Comparison of ENCODE assay signal across 2 cellular contexts in the genomic region with DNA sequence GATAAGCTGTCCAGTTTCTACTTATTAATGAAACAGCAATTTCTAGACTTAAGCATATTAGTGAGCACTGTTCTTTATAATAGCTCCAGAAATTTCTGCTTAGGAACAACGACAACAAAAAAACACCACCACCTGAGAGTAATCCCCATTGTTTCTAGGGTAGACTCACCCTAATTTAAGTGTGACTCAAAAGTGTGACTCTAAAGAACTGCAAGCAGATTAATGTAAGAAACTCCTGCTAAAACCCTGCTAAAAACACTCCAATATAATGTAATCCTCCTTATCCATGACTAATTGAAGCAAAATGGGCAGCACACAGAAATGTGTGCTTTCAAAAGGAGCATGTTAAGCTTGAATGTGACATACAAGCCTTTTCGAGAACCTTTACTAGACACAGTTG.
TF ChIP-seq lines count a peak whose summit lies in the region.

No MANE protein-coding gene starts in this region.

TF ChIP-seq in GM23338, 12 proteins besides CTCF, POLR2A, EP300 and RAD21 (continued from another document):
- TF ChIP-seq, protein P1, sequence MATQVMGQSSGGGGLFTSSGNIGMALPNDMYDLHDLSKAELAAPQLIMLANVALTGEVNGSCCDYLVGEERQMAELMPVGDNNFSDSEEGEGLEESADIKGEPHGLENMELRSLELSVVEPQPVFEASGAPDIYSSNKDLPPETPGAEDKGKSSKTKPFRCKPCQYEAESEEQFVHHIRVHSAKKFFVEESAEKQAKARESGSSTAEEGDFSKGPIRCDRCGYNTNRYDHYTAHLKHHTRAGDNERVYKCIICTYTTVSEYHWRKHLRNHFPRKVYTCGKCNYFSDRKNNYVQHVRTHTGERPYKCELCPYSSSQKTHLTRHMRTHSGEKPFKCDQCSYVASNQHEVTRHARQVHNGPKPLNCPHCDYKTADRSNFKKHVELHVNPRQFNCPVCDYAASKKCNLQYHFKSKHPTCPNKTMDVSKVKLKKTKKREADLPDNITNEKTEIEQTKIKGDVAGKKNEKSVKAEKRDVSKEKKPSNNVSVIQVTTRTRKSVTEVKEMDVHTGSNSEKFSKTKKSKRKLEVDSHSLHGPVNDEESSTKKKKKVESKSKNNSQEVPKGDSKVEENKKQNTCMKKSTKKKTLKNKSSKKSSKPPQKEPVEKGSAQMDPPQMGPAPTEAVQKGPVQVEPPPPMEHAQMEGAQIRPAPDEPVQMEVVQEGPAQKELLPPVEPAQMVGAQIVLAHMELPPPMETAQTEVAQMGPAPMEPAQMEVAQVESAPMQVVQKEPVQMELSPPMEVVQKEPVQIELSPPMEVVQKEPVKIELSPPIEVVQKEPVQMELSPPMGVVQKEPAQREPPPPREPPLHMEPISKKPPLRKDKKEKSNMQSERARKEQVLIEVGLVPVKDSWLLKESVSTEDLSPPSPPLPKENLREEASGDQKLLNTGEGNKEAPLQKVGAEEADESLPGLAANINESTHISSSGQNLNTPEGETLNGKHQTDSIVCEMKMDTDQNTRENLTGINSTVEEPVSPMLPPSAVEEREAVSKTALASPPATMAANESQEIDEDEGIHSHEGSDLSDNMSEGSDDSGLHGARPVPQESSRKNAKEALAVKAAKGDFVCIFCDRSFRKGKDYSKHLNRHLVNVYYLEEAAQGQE (IDR thresholded peaks at IDR 0.05; ENCODE audit: unreplicated experiment) = no peak
- TF ChIP-seq POLR2AphosphoS5 (IDR thresholded peaks at IDR 0.05; ENCODE audit: low read depth) = no peak
- TF ChIP-seq, protein P2, sequence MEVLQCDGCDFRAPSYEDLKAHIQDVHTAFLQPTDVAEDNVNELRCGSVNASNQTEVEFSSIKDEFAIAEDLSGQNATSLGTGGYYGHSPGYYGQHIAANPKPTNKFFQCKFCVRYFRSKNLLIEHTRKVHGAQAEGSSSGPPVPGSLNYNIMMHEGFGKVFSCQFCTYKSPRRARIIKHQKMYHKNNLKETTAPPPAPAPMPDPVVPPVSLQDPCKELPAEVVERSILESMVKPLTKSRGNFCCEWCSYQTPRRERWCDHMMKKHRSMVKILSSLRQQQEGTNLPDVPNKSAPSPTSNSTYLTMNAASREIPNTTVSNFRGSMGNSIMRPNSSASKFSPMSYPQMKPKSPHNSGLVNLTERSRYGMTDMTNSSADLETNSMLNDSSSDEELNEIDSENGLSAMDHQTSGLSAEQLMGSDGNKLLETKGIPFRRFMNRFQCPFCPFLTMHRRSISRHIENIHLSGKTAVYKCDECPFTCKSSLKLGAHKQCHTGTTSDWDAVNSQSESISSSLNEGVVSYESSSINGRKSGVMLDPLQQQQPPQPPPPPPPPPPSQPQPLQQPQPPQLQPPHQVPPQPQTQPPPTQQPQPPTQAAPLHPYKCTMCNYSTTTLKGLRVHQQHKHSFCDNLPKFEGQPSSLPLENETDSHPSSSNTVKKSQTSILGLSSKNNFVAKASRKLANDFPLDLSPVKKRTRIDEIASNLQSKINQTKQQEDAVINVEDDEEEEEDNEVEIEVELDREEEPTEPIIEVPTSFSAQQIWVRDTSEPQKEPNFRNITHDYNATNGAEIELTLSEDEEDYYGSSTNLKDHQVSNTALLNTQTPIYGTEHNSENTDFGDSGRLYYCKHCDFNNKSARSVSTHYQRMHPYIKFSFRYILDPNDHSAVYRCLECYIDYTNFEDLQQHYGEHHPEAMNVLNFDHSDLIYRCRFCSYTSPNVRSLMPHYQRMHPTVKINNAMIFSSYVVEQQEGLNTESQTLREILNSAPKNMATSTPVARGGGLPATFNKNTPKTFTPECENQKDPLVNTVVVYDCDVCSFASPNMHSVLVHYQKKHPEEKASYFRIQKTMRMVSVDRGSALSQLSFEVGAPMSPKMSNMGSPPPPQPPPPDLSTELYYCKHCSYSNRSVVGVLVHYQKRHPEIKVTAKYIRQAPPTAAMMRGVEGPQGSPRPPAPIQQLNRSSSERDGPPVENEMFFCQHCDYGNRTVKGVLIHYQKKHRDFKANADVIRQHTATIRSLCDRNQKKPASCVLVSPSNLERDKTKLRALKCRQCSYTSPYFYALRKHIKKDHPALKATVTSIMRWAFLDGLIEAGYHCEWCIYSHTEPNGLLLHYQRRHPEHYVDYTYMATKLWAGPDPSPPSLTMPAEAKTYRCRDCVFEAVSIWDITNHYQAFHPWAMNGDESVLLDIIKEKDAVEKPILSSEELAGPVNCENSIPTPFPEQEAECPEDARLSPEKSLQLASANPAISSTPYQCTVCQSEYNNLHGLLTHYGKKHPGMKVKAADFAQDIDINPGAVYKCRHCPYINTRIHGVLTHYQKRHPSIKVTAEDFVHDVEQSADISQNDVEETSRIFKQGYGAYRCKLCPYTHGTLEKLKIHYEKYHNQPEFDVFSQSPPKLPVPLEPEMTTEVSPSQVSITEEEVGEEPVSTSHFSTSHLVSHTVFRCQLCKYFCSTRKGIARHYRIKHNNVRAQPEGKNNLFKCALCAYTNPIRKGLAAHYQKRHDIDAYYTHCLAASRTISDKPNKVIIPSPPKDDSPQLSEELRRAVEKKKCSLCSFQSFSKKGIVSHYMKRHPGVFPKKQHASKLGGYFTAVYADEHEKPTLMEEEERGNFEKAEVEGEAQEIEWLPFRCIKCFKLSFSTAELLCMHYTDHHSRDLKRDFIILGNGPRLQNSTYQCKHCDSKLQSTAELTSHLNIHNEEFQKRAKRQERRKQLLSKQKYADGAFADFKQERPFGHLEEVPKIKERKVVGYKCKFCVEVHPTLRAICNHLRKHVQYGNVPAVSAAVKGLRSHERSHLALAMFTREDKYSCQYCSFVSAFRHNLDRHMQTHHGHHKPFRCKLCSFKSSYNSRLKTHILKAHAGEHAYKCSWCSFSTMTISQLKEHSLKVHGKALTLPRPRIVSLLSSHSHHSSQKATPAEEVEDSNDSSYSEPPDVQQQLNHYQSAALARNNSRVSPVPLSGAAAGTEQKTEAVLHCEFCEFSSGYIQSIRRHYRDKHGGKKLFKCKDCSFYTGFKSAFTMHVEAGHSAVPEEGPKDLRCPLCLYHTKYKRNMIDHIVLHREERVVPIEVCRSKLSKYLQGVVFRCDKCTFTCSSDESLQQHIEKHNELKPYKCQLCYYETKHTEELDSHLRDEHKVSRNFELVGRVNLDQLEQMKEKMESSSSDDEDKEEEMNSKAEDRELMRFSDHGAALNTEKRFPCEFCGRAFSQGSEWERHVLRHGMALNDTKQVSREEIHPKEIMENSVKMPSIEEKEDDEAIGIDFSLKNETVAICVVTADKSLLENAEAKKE (CRISPR knock-in tag; IDR thresholded peaks at IDR 0.05) = no peak
- TF ChIP-seq ZNF331 (CRISPR knock-in tag; IDR thresholded peaks at IDR 0.05; ENCODE audit: low read depth) = no peak
- no peak for TF ChIP-seq STAT1 (IDR thresholded peaks at IDR 0.05; ENCODE audit: unreplicated experiment)
TF ChIP-seq in GM23338: peak in this region for 0.

TF ChIP-seq in H1, 55 proteins besides CTCF, POLR2A, EP300 and RAD21 (continued from another document):
- TF ChIP-seq SAP30 (IDR thresholded peaks at IDR 0.05; ENCODE audit: insufficient read depth, insufficient replicate concordance, low read length) (no peak), TAF1 (IDR thresholded peaks at IDR 0.05; ENCODE audit: low read depth, low read length) (no peak), SP4 (IDR thresholded peaks at IDR 0.05; ENCODE audit: low read length) (no peak), TEAD4 (IDR thresholded peaks at IDR 0.05; ENCODE audit: low read depth, low read length) (no peak), EZH2 (IDR thresholded peaks at IDR 0.05; ENCODE audit: low read depth, low read length, severe bottlenecking) (no peak), BCL11A (IDR thresholded peaks at IDR 0.05; ENCODE audit: low read depth in 2 of 2, low read length in 2 of 2) (no peak), FOSL1 (IDR thresholded peaks at IDR 0.05; ENCODE audit: insufficient read depth, low read depth, low read length) (no peak), ZNF274 (IDR thresholded peaks at IDR 0.05; ENCODE audit: borderline replicate concordance, extremely low read depth, low read length) (no peak), SP2 (IDR thresholded peaks at IDR 0.05; ENCODE audit: low read length) (no peak)
TF ChIP-seq in H1: peak in this region for 0.
